Comparison of ENCODE assay signal across 8 cellular contexts in genomic region chr11:45147017-45147728, GRCh38. TPM values are rescaled to one million over a fixed set of nuclear protein-coding genes. Genes with fewer than 3 reads are reported as not detected.
DNase-seq lines count a peak whose midpoint lies in the region; ATAC-seq, FAIRE-seq and TF ChIP-seq lines count a peak whose summit lies in the region.

No MANE protein-coding gene starts in this region.

- H3K4me3 ChIP-seq in kidney (ENCODE audit: low read length in 2 of 2): peak overlapping the region; percentile 67 to 91

- DNase-seq in Ammon's horn (ENCODE audit: low spot score) (peak; percentile 96), GM19239 (ENCODE audit: insufficient read length, low spot score) (peak; percentile 99), NCI-H510A (lab: John Stamatoyannopoulos, UW) (peak; percentile 50), cerebellum (ENCODE audit: low spot score) (peak; percentile 98), kidney (peak; percentile 98)
- peak; percentile 84 to 87 for DNase-seq in activated CD4-positive, alpha-beta T cell treated with anti-CD3 and anti-CD28 coated beads for 24 hours (ENCODE audit: low read depth in 2 of 2)
- DNase-seq in stimulated activated CD4-positive, alpha-beta T cell treated with anti-CD3 and anti-CD28 coated beads, Interleukin-12 subunit alpha, Interleukin-12 subunit beta, amount 100 ng/mL, for 48 hours (ENCODE audit: low read depth in 2 of 3, low spot score in 1 of 3): peak; percentile 83 to 90 (median 87)

- TF ChIP-seq CTCF in kidney (IDR thresholded peaks at IDR 0.05; ENCODE audit: borderline replicate concordance, extremely low read depth, insufficient read depth): no peak

- H3K9me3 ChIP-seq in kidney (ENCODE audit: control insufficient read depth in 1 of 2, low read length in 2 of 2): no peaks in the 10 kb centered on the region

- peaks cover 13 to 15% of the 10 kb centered on the region in 2 donors for H3K4me1 ChIP-seq in kidney (ENCODE audit: control insufficient read depth in 1 of 2, insufficient read depth in 1 of 2, low read depth in 1 of 2, low read length in 2 of 2)

- peak overlapping the region; percentile 92 to 93 for H3K27ac ChIP-seq in kidney (ENCODE audit: low read depth in 2 of 2, low read length in 2 of 2)

- peak; percentile 98 for ATAC-seq in HG03439 (IDR thresholded peaks at IDR 0.05; ENCODE audit: unreplicated experiment)

- H3K9ac ChIP-seq in kidney (ENCODE audit: low read length in 2 of 2): peak overlapping the region; percentile 5 to 88

- intact Hi-C loops in kidney (cut with DNase I): no loop called here

- H3K36me3 ChIP-seq in kidney (ENCODE audit: control insufficient read depth in 1 of 2, insufficient read depth in 2 of 2, low read length in 2 of 2): no peaks in the 10 kb centered on the region

- peak; percentile 89 for FAIRE-seq in GM19239 (lab: Jason Lieb, UNC)
- FAIRE-seq in kidney (lab: Jason Lieb, UNC): no peak

RNA-seq across cellular contexts. Expression of gene PRDM11, which starts 0.7 kb away (rescaled TPM):
- total RNA-seq in cerebellum (10.9 TPM), kidney (22.5 TPM)
- 2.9 TPM for polyA plus RNA-seq in kidney (ENCODE audit: insufficient read depth, low read depth, low replicate concordance)

Comparison
In these comparisons a context has a peak if more than half of its experiments do, and no peak if none do; other contexts are left out.
1. Peak in every context shown above with its lines: DNase-seq, ATAC-seq, H3K4me3 ChIP-seq and H3K27ac ChIP-seq.